In genomic region chr3:23612296-23612891, GRCh38 we compare ENCODE assay signal across 10 cellular contexts.
A peak's percentile ranks its signal among the peaks of the same experiment; 100 is the strongest.
DNase-seq lines count a peak whose midpoint lies in the region; ATAC-seq and TF ChIP-seq lines count a peak whose summit lies in the region.
"Had no signal": no experiment of that assay in that cellular context is flagged by ENCODE, and none has a peak within 500 bp of the region (broad histone marks: within the 10 kb centered on the region; RNA-seq: fewer than 3 reads in every experiment).

No MANE protein-coding gene starts in this region.

- peak; percentile 40 for ATAC-seq in HG03159 (IDR thresholded peaks at IDR 0.05; ENCODE audit: unreplicated experiment)
- no peak for ATAC-seq in GM19395 (IDR thresholded peaks at IDR 0.05; ENCODE audit: unreplicated experiment)

- DNase-seq in astrocyte of the spinal cord (ENCODE audit: low read depth, low spot score) (peak; percentile 43), stromal cell of bone marrow (ENCODE audit: low read depth) (peak; percentile 23), NCI-H2171 treated with DMSO at 0.1 percent for 48 hours (lab: John Stamatoyannopoulos, UW) (no peak), globus pallidus (ENCODE audit: low spot score) (no peak)
- no peak for DNase-seq in stimulated activated CD4-positive, alpha-beta T cell treated with anti-CD3 and anti-CD28 coated beads, Interleukin-15, amount 100 ng/mL, for 24 hours
- DNase-seq: activated naive CD8-positive, alpha-beta T cell treated with anti-CD3 and anti-CD28 coated beads, Interleukin-2, amount 10 ng/mL, durations not matched to agents 7 days and 5 days; NCI-H1436 treated with DMSO at 0.1 percent for 48 hours had no signal

- TF ChIP-seq CTCF in astrocyte of the spinal cord (IDR thresholded peaks at IDR 0.05; ENCODE audit: low read depth, low read length), result no peak

- H3K27me3 ChIP-seq in layer of hippocampus (ENCODE audit: control insufficient read depth, insufficient read depth, low read length), result no peaks in the 10 kb centered on the region

- in situ Hi-C loops in astrocyte of the spinal cord (cut with HindIII; ENCODE audit: low sequenced_read_pairs), result no loop called here

- no peak overlapping the region for H3K4me3 ChIP-seq in astrocyte of the spinal cord (ENCODE audit: low read depth, low read length)

- peak overlapping the region; percentile 62 for H3K27ac ChIP-seq in layer of hippocampus (ENCODE audit: low read depth, low read length)

Comparison
In these comparisons a context has a peak if more than half of its experiments do, and no peak if none do; other contexts are left out.
1. DNase-seq: peak in astrocyte of the spinal cord (single experiment) and stromal cell of bone marrow (single experiment); none in NCI-H2171 treated with DMSO at 0.1 percent for 48 hours (single experiment), stimulated activated CD4-positive, alpha-beta T cell treated with anti-CD3 and anti-CD28 coated beads, Interleukin-15, amount 100 ng/mL, for 24 hours (single experiment) and globus pallidus (single experiment).